Comparison of ENCODE assay signal across 7 cellular contexts in genomic region chr11:1486054-1486825, GRCh38. TPM values are rescaled to one million over a fixed set of nuclear protein-coding genes. Genes with fewer than 3 reads are reported as not detected.
DNase-seq lines count a peak whose midpoint lies in the region; ATAC-seq, FAIRE-seq and TF ChIP-seq lines count a peak whose summit lies in the region.

MOB2 (minus strand) TSS chr11:1486779; CDS start chr11:1486556, 223 bp downstream.

- intact Hi-C loops in adrenal gland (cut with DNase I) (no loop called here), kidney (cut with DNase I) (no loop called here)

- no peaks in the 10 kb centered on the region for H3K9me3 Mint-ChIP-seq in stimulated activated memory B cell treated with anti-CD40 and anti-IgM and Interleukin-4, amounts not matched to agents 10 μg/mL and 1 μg/mL and 100 μg/mL, for 72 hours

- no peaks in the 10 kb centered on the region for H3K27me3 Mint-ChIP-seq in stimulated activated memory B cell treated with anti-CD40 and anti-IgM and Interleukin-4, amounts not matched to agents 10 μg/mL and 1 μg/mL and 100 μg/mL, for 72 hours

- no peaks in the 10 kb centered on the region for H3K9me3 ChIP-seq in adrenal gland (replicated peaks in 1 of 3)
- H3K9me3 ChIP-seq in kidney (ENCODE audit: control insufficient read depth in 1 of 2, low read length in 2 of 2), result no peaks in the 10 kb centered on the region

- H3K4me1 ChIP-seq in adrenal gland (replicated peaks in 1 of 2) (peaks cover 20 to 41% of the 10 kb centered on the region in 2 donors), kidney (ENCODE audit: control insufficient read depth in 1 of 2, insufficient read depth in 1 of 2, low read depth in 1 of 2, low read length in 2 of 2) (peaks cover 8 to 32% of the 10 kb centered on the region in 2 donors)

- H3K27ac ChIP-seq in adrenal gland, result peak within 1 kb of the TSS in 2 of 5 donors; percentile 9 to 38
- peak within 1 kb of the TSS in 1 of 2 donors; percentile 39 for H3K27ac ChIP-seq in kidney (ENCODE audit: low read depth in 2 of 2, low read length in 2 of 2)

- WGBS in adrenal gland, 4 donors, result 46 to 64% (median 56%) methylated on average over 13 to 31 of the region's 31 CpGs

- H3K4me1 Mint-ChIP-seq in stimulated activated memory B cell treated with anti-CD40 and anti-IgM and Interleukin-4, amounts not matched to agents 10 μg/mL and 1 μg/mL and 100 μg/mL, for 72 hours, result peaks cover 51% of the 10 kb centered on the region

- TF ChIP-seq CTCF in adrenal gland (IDR thresholded peaks at IDR 0.05) (no peak), kidney (IDR thresholded peaks at IDR 0.05; ENCODE audit: borderline replicate concordance, extremely low read depth, insufficient read depth) (no peak)

- H3K4me3 ChIP-seq in adrenal gland, result peak within 1 kb of the TSS in 1 of 4 donors; percentile 9
- H3K4me3 ChIP-seq in kidney (ENCODE audit: low read length in 2 of 2), result no peak within 1 kb of the TSS

- H3K27ac Mint-ChIP-seq in stimulated activated memory B cell treated with anti-CD40 and anti-IgM and Interleukin-4, amounts not matched to agents 10 μg/mL and 1 μg/mL and 100 μg/mL, for 72 hours, result peak within 1 kb of the TSS; percentile 78

- H3K27me3 ChIP-seq in adrenal gland, result no peaks in the 10 kb centered on the region

- no peaks in the 10 kb centered on the region for H3K36me3 Mint-ChIP-seq in stimulated activated memory B cell treated with anti-CD40 and anti-IgM and Interleukin-4, amounts not matched to agents 10 μg/mL and 1 μg/mL and 100 μg/mL, for 72 hours

- H3K4me3 Mint-ChIP-seq in stimulated activated memory B cell treated with anti-CD40 and anti-IgM and Interleukin-4, amounts not matched to agents 10 μg/mL and 1 μg/mL and 100 μg/mL, for 72 hours, result peak within 1 kb of the TSS; percentile 20

- H3K9ac ChIP-seq in kidney (ENCODE audit: low read length in 2 of 2), result no peak within 1 kb of the TSS

- no peak for FAIRE-seq in kidney (lab: Jason Lieb, UNC)

- H3K36me3 ChIP-seq in adrenal gland (replicated peaks in 1 of 2) (no peaks in the 10 kb centered on the region), kidney (ENCODE audit: control insufficient read depth in 1 of 2, insufficient read depth in 2 of 2, low read length in 2 of 2) (no peaks in the 10 kb centered on the region)

- DNase-seq in HT-29 (ENCODE audit: low spot score) (peak; percentile 65), adrenal gland (peak in 4 of 7 donors; percentile 34 to 54 (median 50)), kidney (peak; percentile 91), AG08395 (ENCODE audit: low spot score) (no peak)

- no peak for TF ChIP-seq POLR2A in adrenal gland (IDR thresholded peaks at IDR 0.05)

- peak; percentile 48 for ATAC-seq in stimulated activated memory B cell treated with anti-CD40 and anti-IgM and Interleukin-4, amounts not matched to agents 10 μg/mL and 1 μg/mL and 100 μg/mL, for 72 hours
- ATAC-seq in HG03095 (IDR thresholded peaks at IDR 0.05; ENCODE audit: unreplicated experiment) (no peak), HG03457 (IDR thresholded peaks at IDR 0.05; ENCODE audit: unreplicated experiment) (no peak)

RNA-seq across cellular contexts. Expression of gene MOB2, which starts in this region (rescaled TPM):
- total RNA-seq in HT-29 (2014; rRNA removed; shearing (Covaris generic)), result 56.6 and 67.2 TPM in 2 replicates
- 10 to 100 TPM; 11.2 to 43.3 (median 32.3) TPM for total RNA-seq in adrenal gland
- 10 to 100 TPM; 25.6 to 31.9 (median 29.4) TPM for polyA plus RNA-seq in adrenal gland
- total RNA-seq in kidney, result 51.7 TPM
- 50.7 TPM for polyA plus RNA-seq in kidney (ENCODE audit: insufficient read depth, low read depth, low replicate concordance)
